7 cellular contexts compared by ENCODE assay signal in the genomic region with DNA sequence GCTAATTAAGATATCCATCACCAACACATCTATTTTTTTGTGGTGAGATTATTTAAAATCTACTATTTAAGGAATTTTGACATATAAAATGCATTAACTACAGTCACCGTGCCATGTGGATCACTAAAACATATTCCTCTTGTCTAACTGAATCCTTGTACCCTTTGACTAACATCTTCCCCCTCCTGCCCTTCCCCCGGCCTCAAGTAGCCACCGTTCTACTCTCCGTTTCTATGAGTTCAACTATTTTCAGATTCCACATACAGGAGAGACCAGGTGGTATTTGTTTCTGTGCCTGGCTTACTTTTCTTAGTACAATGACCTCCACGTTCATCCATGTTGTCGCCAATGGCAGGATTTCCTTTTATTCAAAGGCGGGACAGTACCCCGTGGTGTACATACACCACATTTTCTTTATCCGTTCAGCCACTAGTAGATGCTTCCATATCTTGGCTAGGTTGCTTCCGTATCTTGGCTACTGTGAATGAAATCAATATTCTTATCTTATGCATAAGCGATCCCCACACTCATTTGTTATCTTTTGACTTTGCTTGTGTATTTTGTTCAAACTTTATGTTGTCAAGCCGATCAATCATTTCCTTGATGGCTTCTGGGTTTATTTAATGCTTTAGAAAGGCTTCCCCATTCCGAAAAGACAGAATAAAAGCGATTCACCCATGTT.
DNase-seq lines count a peak whose midpoint lies in the region; ATAC-seq and FAIRE-seq lines count a peak whose summit lies in the region.

No MANE protein-coding gene starts in this region.

- peaks cover 0 to 4% of the 10 kb centered on the region in 2 donors for H3K27me3 ChIP-seq in small intestine (ENCODE audit: control insufficient read depth in 2 of 2, insufficient read depth in 2 of 2, low read length in 2 of 2)

- H3K4me3 ChIP-seq in iPS-18c (ENCODE audit: insufficient read depth, low read depth, low read length) (peak overlapping the region; percentile 51; the same call in 1 of the 2 replicates), small intestine (ENCODE audit: low read depth in 1 of 2, low read length in 2 of 2) (peak overlapping the region in 1 of 2 donors; percentile 55)

- H3K27ac ChIP-seq in small intestine (ENCODE audit: low read depth in 1 of 2, low read length in 1 of 2), result no peak overlapping the region

- H3K4me3 Mint-ChIP-seq in activated T-helper 17 cell treated with anti-CD3 and anti-CD28 coated beads, Interleukin-2, amount 50 U/mL, for 72 hours, result peak overlapping the region; percentile 57

- peaks cover 0 to 2% of the 10 kb centered on the region in 2 donors for H3K4me1 ChIP-seq in small intestine (ENCODE audit: control insufficient read depth in 2 of 2, insufficient read depth in 1 of 2, low read depth in 1 of 2, low read length in 1 of 2)

- no peaks in the 10 kb centered on the region for H3K9me3 ChIP-seq in iPS-18c (ENCODE audit: control insufficient read depth, insufficient read depth, low read length)
- no peaks in the 10 kb centered on the region for H3K9me3 ChIP-seq in small intestine (ENCODE audit: control insufficient read depth, low read depth)

- H3K36me3 ChIP-seq in small intestine (ENCODE audit: control insufficient read depth in 2 of 2, insufficient read depth in 2 of 2, low read length in 2 of 2), result no peaks in the 10 kb centered on the region

- 15 to 27% (median 18%) methylated on average over 14 of the region's 14 CpGs for WGBS in small intestine, 3 donors

- H3K9me3 Mint-ChIP-seq in activated T-helper 17 cell treated with anti-CD3 and anti-CD28 coated beads, Interleukin-2, amount 50 U/mL, for 72 hours, result no peaks in the 10 kb centered on the region

- no peaks in the 10 kb centered on the region for H3K36me3 Mint-ChIP-seq in activated T-helper 17 cell treated with anti-CD3 and anti-CD28 coated beads, Interleukin-2, amount 50 U/mL, for 72 hours (ENCODE audit: low read depth)

- no peak overlapping the region for H3K27ac Mint-ChIP-seq in activated T-helper 17 cell treated with anti-CD3 and anti-CD28 coated beads, Interleukin-2, amount 50 U/mL, for 72 hours

- no peak for DNase-seq in HTR-8/SVneo (ENCODE audit: insufficient read length, low spot score)
- DNase-seq in small intestine, result peak; percentile 29
- DNase-seq in NCI-H526 (lab: John Stamatoyannopoulos, UW), result no peak
- no peak for DNase-seq in T-helper 9 cell

- no peak for ATAC-seq in activated T-helper 17 cell treated with anti-CD3 and anti-CD28 coated beads, Interleukin-2, amount 50 U/mL, for 72 hours (replicated peaks)
- no peak for ATAC-seq in GM19395 (IDR thresholded peaks at IDR 0.05; ENCODE audit: unreplicated experiment)

- FAIRE-seq in HTR-8/SVneo (lab: Jason Lieb, UNC), result peak; percentile 88
- FAIRE-seq in small intestine (lab: Jason Lieb, UNC), result no peak

- H3K27me3 Mint-ChIP-seq in activated T-helper 17 cell treated with anti-CD3 and anti-CD28 coated beads, Interleukin-2, amount 50 U/mL, for 72 hours, result peaks cover 23% of the 10 kb centered on the region

- peaks cover 5% of the 10 kb centered on the region for H3K4me1 Mint-ChIP-seq in activated T-helper 17 cell treated with anti-CD3 and anti-CD28 coated beads, Interleukin-2, amount 50 U/mL, for 72 hours
